8 cellular contexts compared by ENCODE assay signal in the genomic region with DNA sequence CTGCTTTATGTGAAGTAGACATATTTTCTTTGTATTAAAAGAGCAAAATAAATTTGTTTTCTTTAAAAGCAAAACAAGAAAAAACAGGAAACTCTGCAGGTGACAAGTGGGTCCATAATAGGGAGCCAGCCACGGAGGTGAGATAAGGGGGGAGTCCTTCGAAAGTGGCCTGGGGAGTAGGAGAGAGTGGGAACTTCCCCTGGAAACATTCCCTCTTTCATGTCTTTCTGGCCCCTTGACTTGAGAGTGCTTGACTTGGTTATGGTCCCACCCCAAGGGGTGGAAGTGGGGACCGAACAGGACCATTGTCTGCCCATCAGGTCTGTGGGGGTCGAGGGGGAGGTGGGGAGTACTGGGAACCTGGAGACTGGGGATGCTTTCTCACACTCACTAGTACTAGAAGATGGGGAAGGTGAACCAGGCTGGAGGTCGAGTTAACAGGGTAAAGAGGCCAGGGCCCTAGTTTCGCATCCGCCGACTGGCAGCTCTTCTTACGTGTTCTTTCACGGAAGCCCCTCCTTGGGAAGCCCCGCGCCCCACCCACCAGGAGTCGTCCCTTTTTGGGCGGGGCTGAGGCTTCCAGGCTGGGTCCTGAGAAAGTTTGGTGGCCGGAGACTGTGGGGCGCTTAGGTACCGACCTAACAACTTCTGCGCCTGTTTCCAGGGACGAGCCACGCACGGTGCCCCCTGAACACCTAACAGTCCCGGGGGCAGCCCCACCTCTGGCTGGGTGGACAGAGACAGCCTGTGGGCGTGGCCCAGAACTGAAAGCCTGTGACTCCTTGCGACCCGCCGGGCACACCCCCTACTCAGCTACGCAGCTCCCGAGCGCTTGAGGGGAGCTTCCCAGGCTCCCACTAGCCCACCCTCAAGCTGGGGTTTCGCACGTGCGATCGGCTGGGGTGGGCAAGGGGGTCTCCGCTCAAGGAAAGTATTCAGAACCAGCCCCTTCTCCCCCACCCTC. TPM values are rescaled to one million over a fixed set of nuclear protein-coding genes. Genes with fewer than 3 reads are reported as not detected.
DNase-seq lines count a peak whose midpoint lies in the region; ATAC-seq and TF ChIP-seq lines count a peak whose summit lies in the region.

No MANE protein-coding gene starts in this region.

- ATAC-seq in HG02970 (IDR thresholded peaks at IDR 0.05; ENCODE audit: low FRiP score, unreplicated experiment), result peak; percentile 42
- peak; percentile 40 for ATAC-seq in activated naive CD8-positive, alpha-beta T cell treated with anti-CD3 and anti-CD28 coated beads, Interleukin-2, amount 10 ng/mL, durations not matched to agents 7 days and 5 days (ENCODE audit: low read depth)

- TF ChIP-seq POLR2A in Raji (IDR thresholded peaks at IDR 0.05; ENCODE audit: insufficient read depth, low read depth, low read length), result peak; percentile 22; the same call in 1 of the 2 replicates

- peaks cover 18% of the 10 kb centered on the region for H3K27me3 Mint-ChIP-seq in activated naive CD8-positive, alpha-beta T cell treated with anti-CD3 and anti-CD28 coated beads, Interleukin-2, amount 10 ng/mL, durations not matched to agents 7 days and 5 days
- H3K27me3 Mint-ChIP-seq in immature natural killer cell (ENCODE audit: low read depth in 3 of 3), result peaks cover 10 to 18% (median 14%) of the 10 kb centered on the region in 3 donors

- H3K9me3 Mint-ChIP-seq in activated naive CD8-positive, alpha-beta T cell treated with anti-CD3 and anti-CD28 coated beads, Interleukin-2, amount 10 ng/mL, durations not matched to agents 7 days and 5 days, result no peaks in the 10 kb centered on the region
- peaks cover 0 to 2% (median 0%) of the 10 kb centered on the region in 6 donors for H3K9me3 Mint-ChIP-seq in immature natural killer cell

- peak overlapping the region; percentile 93 for H3K4me3 Mint-ChIP-seq in activated naive CD8-positive, alpha-beta T cell treated with anti-CD3 and anti-CD28 coated beads, Interleukin-2, amount 10 ng/mL, durations not matched to agents 7 days and 5 days
- H3K4me3 Mint-ChIP-seq in immature natural killer cell, result peak overlapping the region; percentile 88 to 91 (median 89)

- POLR2A ChIA-PET in activated naive CD8-positive, alpha-beta T cell treated with anti-CD3 and anti-CD28 coated beads, Interleukin-2, amount 10 ng/mL, durations not matched to agents 7 days and 5 days (lab: Charles Lee), result interaction anchor here (0.6 to 4.2 kb wide), 19 partner anchors 8 to 637 kb away, joined by 3 to 28 read pairs (median 5); partner anchors contain the start of genes B3GNT9, CBFB, FHOD1 and MATCAP1

- H3K36me3 Mint-ChIP-seq in activated naive CD8-positive, alpha-beta T cell treated with anti-CD3 and anti-CD28 coated beads, Interleukin-2, amount 10 ng/mL, durations not matched to agents 7 days and 5 days, result peaks cover 17% of the 10 kb centered on the region
- no peaks in the 10 kb centered on the region for H3K36me3 Mint-ChIP-seq in immature natural killer cell

- H3K4me1 Mint-ChIP-seq in activated naive CD8-positive, alpha-beta T cell treated with anti-CD3 and anti-CD28 coated beads, Interleukin-2, amount 10 ng/mL, durations not matched to agents 7 days and 5 days, result peaks cover 45% of the 10 kb centered on the region
- peaks cover 38 to 43% of the 10 kb centered on the region in 2 donors for H3K4me1 Mint-ChIP-seq in immature natural killer cell

- H3K27ac Mint-ChIP-seq in activated naive CD8-positive, alpha-beta T cell treated with anti-CD3 and anti-CD28 coated beads, Interleukin-2, amount 10 ng/mL, durations not matched to agents 7 days and 5 days, result peak overlapping the region; percentile 92
- H3K27ac Mint-ChIP-seq in immature natural killer cell, result peak overlapping the region; percentile 68 to 92 (median 80)

- DNase-seq in NCI-H2171 treated with DMSO at 0.1 percent for 48 hours (lab: John Stamatoyannopoulos, UW), result peak; percentile 32
- DNase-seq in NCI-H2171 (lab: John Stamatoyannopoulos, UW), result no peak
- DNase-seq in activated naive CD8-positive, alpha-beta T cell treated with anti-CD3 and anti-CD28 coated beads, Interleukin-2, amount 10 ng/mL, durations not matched to agents 7 days and 5 days, result peak; percentile 84
- peak; percentile 47 to 51 (median 51) for DNase-seq in immature natural killer cell
- DNase-seq in stimulated activated CD4-positive, alpha-beta T cell treated with anti-CD3 and anti-CD28 coated beads, Interleukin-4, amount 100 ng/mL, for 1 hour, result peak; percentile 76
- no peak for DNase-seq in NK-92 treated with Interleukin-12 subunit alpha and Interleukin-12 subunit beta, amount 100 ng/mL, for 24 hours (lab: John Stamatoyannopoulos, UW)

RNA-seq across cellular contexts. Expression of gene TRADD, which starts 0.8 kb away (rescaled TPM):
- total RNA-seq in activated naive CD8-positive, alpha-beta T cell treated with anti-CD3 and anti-CD28 coated beads, Interleukin-2, amount 10 ng/mL, durations not matched to agents 7 days and 5 days, result 10 to 100 TPM; 77.3 to 81.7 TPM
- polyA plus RNA-seq in immature natural killer cell, result 10 to 100 TPM; 44.9 to 53.7 (median 49.4) TPM

RNA-seq across cellular contexts. Expression of gene FBXL8, which starts 0.8 kb away (rescaled TPM):
- total RNA-seq in activated naive CD8-positive, alpha-beta T cell treated with anti-CD3 and anti-CD28 coated beads, Interleukin-2, amount 10 ng/mL, durations not matched to agents 7 days and 5 days, result 10 to 100 TPM; 34.1 to 41.3 TPM
- 1 to 10 TPM; 3.8 to 7.4 (median 5.7) TPM for polyA plus RNA-seq in immature natural killer cell

RNA-seq across cellular contexts. Expression of gene HSF4, which starts 5.6 kb away (rescaled TPM):
- total RNA-seq in activated naive CD8-positive, alpha-beta T cell treated with anti-CD3 and anti-CD28 coated beads, Interleukin-2, amount 10 ng/mL, durations not matched to agents 7 days and 5 days, result 10 to 100 TPM; 61.5 to 76.8 TPM
- not detected for polyA plus RNA-seq in immature natural killer cell

RNA-seq across cellular contexts. Expression of gene B3GNT9, which starts 8.1 kb away (rescaled TPM):
- total RNA-seq in activated naive CD8-positive, alpha-beta T cell treated with anti-CD3 and anti-CD28 coated beads, Interleukin-2, amount 10 ng/mL, durations not matched to agents 7 days and 5 days, result 10 to 100 TPM in 1 of 2 experiments, 1 to 10 TPM in 1; 9.0 to 10.1 TPM
- under 1 TPM in 2 of 3 donors, not detected in 1; 0.13 to 0.18 TPM for polyA plus RNA-seq in immature natural killer cell

RNA-seq across cellular contexts. Expression of gene NOL3, which starts 11.4 kb away (rescaled TPM):
- total RNA-seq in activated naive CD8-positive, alpha-beta T cell treated with anti-CD3 and anti-CD28 coated beads, Interleukin-2, amount 10 ng/mL, durations not matched to agents 7 days and 5 days, result 10 to 100 TPM; 17.7 to 18.6 TPM
- under 1 TPM in 2 of 3 donors, not detected in 1; 0.18 to 0.47 TPM for polyA plus RNA-seq in immature natural killer cell

Comparison
In these comparisons a context has a peak if more than half of its experiments do, and no peak if none do; other contexts are left out.
1. DNase-seq: peak in NCI-H2171 treated with DMSO at 0.1 percent for 48 hours (single experiment), activated naive CD8-positive, alpha-beta T cell treated with anti-CD3 and anti-CD28 coated beads, Interleukin-2, amount 10 ng/mL, durations not matched to agents 7 days and 5 days (single experiment), immature natural killer cell (3 of 3) and stimulated activated CD4-positive, alpha-beta T cell treated with anti-CD3 and anti-CD28 coated beads, Interleukin-4, amount 100 ng/mL, for 1 hour (single experiment); none in NCI-H2171 (single experiment) and NK-92 treated with Interleukin-12 subunit alpha and Interleukin-12 subunit beta, amount 100 ng/mL, for 24 hours (single experiment).